1 cellular context compared by ENCODE assay signal in the genomic region with DNA sequence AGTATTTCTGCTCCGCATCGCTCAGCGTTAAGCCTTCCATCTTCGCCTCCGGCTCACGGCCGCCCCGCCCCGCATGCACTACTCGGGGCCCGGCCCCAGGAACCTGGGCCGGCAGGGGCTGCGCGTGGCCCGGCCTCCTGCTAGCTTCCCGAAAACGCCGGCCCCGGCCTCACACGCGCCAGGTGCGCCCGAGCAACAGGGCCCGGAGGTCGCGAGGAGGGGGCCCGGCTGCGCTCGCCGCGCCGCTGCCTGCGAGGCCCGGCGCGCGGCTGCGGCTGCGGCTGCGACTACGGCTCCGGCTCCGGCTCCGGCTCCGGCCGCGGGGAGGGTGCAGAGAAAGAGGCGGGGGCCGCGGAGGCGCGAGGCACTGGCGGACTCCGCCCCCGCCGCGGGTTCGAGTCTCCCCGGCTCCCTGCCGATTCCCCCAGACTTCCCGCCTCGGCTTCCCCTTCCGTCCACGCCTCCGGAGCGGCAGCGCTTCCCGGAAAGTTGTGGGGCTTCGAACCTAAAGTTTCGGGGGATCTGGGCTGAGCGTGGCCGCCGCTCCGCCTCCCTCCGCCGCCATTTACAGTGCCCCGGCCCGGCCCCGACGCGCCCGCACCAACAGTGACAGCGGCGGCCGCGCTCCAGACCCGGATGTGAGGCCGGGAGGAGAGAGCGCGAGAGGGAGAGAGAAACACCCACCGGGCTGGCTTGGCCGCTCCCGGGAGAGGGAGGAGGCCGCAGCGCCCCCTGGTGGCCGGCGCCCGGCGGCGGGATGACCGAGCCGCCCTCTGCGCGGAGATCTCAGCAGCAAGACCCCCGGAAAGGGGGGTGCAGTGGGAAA.
A peak's percentile ranks its signal among the peaks of the same experiment; 100 is the strongest.
TF ChIP-seq lines count a peak whose summit lies in the region.

Gene REPS1, minus strand, starts transcription at position 611 of the 826 bp plus-strand sequence. Its CDS starts 571 bp downstream, at position 40.

TF ChIP-seq in K562, 482 proteins besides CTCF, POLR2A, EP300 and RAD21 (continued from another document and continues in another):
- TF ChIP-seq MYC (IDR thresholded peaks at IDR 0.05; ENCODE audit: low read depth, low read length) (peak; percentile 71), MYC (CRISPR knock-in tag; IDR thresholded peaks at IDR 0.05; ENCODE audit: borderline replicate concordance, low read depth) (no peak; the same call in 1 of the 2 replicates), TAL1 (IDR thresholded peaks at IDR 0.05) (no peak), ATF3 (IDR thresholded peaks at IDR 0.05) (no peak), ATF3 (CRISPR knock-in tag; conservative IDR thresholded peaks at IDR 0.05) (no peak), DIDO1 (tag; IDR thresholded peaks at IDR 0.05; ENCODE audit: low read depth) (no peak), ETV1 (tag; conservative IDR thresholded peaks at IDR 0.05; ENCODE audit: low read depth) (peak; percentile 69), KAT8 (IDR thresholded peaks at IDR 0.05; ENCODE audit: low read depth) (no peak), KAT7 (CRISPR knock-in tag; IDR thresholded peaks at IDR 0.05; ENCODE audit: borderline replicate concordance) (no peak), LARP7 (IDR thresholded peaks at IDR 0.05) (no peak), NBN (IDR thresholded peaks at IDR 0.05; ENCODE audit: low read depth) (no peak), NR2F6 (CRISPR knock-in tag; IDR thresholded peaks at IDR 0.05) (no peak), EHMT2 (IDR thresholded peaks at IDR 0.05) (no peak), ARID2 (IDR thresholded peaks at IDR 0.05) (no peak), FOS (IDR thresholded peaks at IDR 0.05; ENCODE audit: extremely low read depth, insufficient read length) (no peak), ZBTB8A (IDR thresholded peaks at IDR 0.05; ENCODE audit: partially characterized antibody) (no peak), ZNF76 (CRISPR knock-in tag; IDR thresholded peaks at IDR 0.05; ENCODE audit: borderline replicate concordance) (no peak), MGA (IDR thresholded peaks at IDR 0.05) (no peak; the same call in 1 of the 2 replicates), TBP (optimal IDR thresholded peaks at IDR 0.05; ENCODE audit: low read depth, low read length) (peak; percentile 86), NEUROD1 (IDR thresholded peaks at IDR 0.05; ENCODE audit: borderline replicate concordance, low read depth, low read length, partially characterized antibody) (peak; percentile 54), MED1 (CRISPR knock-in tag; IDR thresholded peaks at IDR 0.05; ENCODE audit: borderline replicate concordance) (no peak)
- TF ChIP-seq, protein P1, sequence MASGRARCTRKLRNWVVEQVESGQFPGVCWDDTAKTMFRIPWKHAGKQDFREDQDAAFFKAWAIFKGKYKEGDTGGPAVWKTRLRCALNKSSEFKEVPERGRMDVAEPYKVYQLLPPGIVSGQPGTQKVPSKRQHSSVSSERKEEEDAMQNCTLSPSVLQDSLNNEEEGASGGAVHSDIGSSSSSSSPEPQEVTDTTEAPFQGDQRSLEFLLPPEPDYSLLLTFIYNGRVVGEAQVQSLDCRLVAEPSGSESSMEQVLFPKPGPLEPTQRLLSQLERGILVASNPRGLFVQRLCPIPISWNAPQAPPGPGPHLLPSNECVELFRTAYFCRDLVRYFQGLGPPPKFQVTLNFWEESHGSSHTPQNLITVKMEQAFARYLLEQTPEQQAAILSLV (tag; IDR thresholded peaks at IDR 0.05), result no peak
- TF ChIP-seq, protein P2, sequence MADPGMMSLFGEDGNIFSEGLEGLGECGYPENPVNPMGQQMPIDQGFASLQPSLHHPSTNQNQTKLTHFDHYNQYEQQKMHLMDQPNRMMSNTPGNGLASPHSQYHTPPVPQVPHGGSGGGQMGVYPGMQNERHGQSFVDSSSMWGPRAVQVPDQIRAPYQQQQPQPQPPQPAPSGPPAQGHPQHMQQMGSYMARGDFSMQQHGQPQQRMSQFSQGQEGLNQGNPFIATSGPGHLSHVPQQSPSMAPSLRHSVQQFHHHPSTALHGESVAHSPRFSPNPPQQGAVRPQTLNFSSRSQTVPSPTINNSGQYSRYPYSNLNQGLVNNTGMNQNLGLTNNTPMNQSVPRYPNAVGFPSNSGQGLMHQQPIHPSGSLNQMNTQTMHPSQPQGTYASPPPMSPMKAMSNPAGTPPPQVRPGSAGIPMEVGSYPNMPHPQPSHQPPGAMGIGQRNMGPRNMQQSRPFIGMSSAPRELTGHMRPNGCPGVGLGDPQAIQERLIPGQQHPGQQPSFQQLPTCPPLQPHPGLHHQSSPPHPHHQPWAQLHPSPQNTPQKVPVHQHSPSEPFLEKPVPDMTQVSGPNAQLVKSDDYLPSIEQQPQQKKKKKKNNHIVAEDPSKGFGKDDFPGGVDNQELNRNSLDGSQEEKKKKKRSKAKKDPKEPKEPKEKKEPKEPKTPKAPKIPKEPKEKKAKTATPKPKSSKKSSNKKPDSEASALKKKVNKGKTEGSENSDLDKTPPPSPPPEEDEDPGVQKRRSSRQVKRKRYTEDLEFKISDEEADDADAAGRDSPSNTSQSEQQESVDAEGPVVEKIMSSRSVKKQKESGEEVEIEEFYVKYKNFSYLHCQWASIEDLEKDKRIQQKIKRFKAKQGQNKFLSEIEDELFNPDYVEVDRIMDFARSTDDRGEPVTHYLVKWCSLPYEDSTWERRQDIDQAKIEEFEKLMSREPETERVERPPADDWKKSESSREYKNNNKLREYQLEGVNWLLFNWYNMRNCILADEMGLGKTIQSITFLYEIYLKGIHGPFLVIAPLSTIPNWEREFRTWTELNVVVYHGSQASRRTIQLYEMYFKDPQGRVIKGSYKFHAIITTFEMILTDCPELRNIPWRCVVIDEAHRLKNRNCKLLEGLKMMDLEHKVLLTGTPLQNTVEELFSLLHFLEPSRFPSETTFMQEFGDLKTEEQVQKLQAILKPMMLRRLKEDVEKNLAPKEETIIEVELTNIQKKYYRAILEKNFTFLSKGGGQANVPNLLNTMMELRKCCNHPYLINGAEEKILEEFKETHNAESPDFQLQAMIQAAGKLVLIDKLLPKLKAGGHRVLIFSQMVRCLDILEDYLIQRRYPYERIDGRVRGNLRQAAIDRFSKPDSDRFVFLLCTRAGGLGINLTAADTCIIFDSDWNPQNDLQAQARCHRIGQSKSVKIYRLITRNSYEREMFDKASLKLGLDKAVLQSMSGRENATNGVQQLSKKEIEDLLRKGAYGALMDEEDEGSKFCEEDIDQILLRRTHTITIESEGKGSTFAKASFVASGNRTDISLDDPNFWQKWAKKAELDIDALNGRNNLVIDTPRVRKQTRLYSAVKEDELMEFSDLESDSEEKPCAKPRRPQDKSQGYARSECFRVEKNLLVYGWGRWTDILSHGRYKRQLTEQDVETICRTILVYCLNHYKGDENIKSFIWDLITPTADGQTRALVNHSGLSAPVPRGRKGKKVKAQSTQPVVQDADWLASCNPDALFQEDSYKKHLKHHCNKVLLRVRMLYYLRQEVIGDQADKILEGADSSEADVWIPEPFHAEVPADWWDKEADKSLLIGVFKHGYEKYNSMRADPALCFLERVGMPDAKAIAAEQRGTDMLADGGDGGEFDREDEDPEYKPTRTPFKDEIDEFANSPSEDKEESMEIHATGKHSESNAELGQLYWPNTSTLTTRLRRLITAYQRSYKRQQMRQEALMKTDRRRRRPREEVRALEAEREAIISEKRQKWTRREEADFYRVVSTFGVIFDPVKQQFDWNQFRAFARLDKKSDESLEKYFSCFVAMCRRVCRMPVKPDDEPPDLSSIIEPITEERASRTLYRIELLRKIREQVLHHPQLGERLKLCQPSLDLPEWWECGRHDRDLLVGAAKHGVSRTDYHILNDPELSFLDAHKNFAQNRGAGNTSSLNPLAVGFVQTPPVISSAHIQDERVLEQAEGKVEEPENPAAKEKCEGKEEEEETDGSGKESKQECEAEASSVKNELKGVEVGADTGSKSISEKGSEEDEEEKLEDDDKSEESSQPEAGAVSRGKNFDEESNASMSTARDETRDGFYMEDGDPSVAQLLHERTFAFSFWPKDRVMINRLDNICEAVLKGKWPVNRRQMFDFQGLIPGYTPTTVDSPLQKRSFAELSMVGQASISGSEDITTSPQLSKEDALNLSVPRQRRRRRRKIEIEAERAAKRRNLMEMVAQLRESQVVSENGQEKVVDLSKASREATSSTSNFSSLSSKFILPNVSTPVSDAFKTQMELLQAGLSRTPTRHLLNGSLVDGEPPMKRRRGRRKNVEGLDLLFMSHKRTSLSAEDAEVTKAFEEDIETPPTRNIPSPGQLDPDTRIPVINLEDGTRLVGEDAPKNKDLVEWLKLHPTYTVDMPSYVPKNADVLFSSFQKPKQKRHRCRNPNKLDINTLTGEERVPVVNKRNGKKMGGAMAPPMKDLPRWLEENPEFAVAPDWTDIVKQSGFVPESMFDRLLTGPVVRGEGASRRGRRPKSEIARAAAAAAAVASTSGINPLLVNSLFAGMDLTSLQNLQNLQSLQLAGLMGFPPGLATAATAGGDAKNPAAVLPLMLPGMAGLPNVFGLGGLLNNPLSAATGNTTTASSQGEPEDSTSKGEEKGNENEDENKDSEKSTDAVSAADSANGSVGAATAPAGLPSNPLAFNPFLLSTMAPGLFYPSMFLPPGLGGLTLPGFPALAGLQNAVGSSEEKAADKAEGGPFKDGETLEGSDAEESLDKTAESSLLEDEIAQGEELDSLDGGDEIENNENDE (IDR thresholded peaks at IDR 0.05; ENCODE audit: low read depth, low read length), result no peak
- TF ChIP-seq, protein P3, sequence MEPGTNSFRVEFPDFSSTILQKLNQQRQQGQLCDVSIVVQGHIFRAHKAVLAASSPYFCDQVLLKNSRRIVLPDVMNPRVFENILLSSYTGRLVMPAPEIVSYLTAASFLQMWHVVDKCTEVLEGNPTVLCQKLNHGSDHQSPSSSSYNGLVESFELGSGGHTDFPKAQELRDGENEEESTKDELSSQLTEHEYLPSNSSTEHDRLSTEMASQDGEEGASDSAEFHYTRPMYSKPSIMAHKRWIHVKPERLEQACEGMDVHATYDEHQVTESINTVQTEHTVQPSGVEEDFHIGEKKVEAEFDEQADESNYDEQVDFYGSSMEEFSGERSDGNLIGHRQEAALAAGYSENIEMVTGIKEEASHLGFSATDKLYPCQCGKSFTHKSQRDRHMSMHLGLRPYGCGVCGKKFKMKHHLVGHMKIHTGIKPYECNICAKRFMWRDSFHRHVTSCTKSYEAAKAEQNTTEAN (CRISPR knock-in tag; IDR thresholded peaks at IDR 0.05), result no peak
